ENCODE assay signal across 1 cellular context in the genomic region with DNA sequence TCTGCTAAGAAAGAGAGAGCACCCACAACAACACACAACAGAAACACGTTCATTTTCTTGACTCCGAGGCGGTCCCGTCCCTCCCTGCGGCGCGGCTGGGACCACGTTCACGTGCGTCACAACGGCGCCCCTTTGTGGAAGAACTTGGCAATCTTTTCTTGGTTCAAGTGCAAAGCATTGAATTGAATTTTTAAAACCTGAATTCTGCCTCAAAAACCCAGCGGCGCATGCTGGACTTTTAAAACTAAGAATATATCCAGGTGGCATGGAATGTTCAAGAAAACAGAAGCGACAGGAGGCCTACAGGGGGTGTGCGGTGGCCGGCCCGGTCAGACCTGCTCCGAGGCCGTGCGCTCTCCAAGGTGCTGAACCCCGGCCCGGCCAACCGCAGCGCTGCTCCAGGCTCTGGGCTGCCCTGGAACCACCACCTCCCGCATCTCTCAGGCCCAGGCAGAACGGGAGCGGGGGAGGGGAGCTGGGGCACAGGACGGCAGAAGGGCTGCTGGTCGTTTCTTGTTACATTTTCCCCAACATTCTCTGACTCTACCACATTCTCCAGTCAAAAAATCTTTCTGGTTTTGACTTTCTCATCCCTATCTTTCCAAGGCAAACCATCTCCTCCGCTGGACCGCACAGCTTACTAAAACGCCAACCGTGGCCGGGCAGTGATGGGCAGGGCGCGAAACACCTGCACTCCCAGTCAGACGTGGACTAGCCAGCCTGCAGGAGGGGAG.
A peak's percentile ranks its signal among the peaks of the same experiment; 100 is the strongest.
TF ChIP-seq lines count a peak whose summit lies in the region.

No MANE protein-coding gene starts in this region.

TF ChIP-seq in A549, 52 proteins besides CTCF, POLR2A, EP300 and RAD21 (continued from another document):
- TF ChIP-seq, protein P1, sequence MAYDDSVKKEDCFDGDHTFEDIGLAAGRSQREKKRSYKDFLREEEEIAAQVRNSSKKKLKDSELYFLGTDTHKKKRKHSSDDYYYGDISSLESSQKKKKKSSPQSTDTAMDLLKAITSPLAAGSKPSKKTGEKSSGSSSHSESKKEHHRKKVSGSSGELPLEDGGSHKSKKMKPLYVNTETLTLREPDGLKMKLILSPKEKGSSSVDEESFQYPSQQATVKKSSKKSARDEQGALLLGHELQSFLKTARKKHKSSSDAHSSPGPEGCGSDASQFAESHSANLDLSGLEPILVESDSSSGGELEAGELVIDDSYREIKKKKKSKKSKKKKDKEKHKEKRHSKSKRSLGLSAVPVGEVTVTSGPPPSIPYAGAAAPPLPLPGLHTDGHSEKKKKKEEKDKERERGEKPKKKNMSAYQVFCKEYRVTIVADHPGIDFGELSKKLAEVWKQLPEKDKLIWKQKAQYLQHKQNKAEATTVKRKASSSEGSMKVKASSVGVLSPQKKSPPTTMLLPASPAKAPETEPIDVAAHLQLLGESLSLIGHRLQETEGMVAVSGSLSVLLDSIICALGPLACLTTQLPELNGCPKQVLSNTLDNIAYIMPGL (CRISPR knock-in tag; IDR thresholded peaks at IDR 0.05; ENCODE audit: borderline replicate concordance) = 0 out of 2 replicates have a peak, but pooled peaks have one; percentile 17
- TF ChIP-seq REST (IDR thresholded peaks at IDR 0.05) (peak; percentile 100), MAX (IDR thresholded peaks at IDR 0.05) (peak; percentile 60; the same call in 1 of the 2 replicates), TP53 (CRISPR knock-in tag; IDR thresholded peaks at IDR 0.05) (peak; percentile 78; the same call in 1 of the 2 replicates), ZC3H11A (IDR thresholded peaks at IDR 0.05) (no peak), FOXS1 (CRISPR knock-in tag; IDR thresholded peaks at IDR 0.05) (peak; percentile 80; the same call in 1 of the 2 replicates), EHF (CRISPR knock-in tag; IDR thresholded peaks at IDR 0.05) (peak; percentile 57; the same call in 1 of the 2 replicates), RCOR1 (IDR thresholded peaks at IDR 0.05; ENCODE audit: low read depth, low read length) (no peak), BHLHE40 (IDR thresholded peaks at IDR 0.05; ENCODE audit: low read depth, low read length) (peak; percentile 33; the same call in 1 of the 2 replicates), RFX5 (IDR thresholded peaks at IDR 0.05) (0 out of 2 replicates have a peak, but pooled peaks have one; percentile 55), PHF8 (IDR thresholded peaks at IDR 0.05; ENCODE audit: borderline replicate concordance, low read depth) (no peak), HDAC2 (IDR thresholded peaks at IDR 0.05) (peak; percentile 81; the same call in 1 of the 2 replicates)
